Comparison of ENCODE assay signal across 1 cellular context in the genomic region with DNA sequence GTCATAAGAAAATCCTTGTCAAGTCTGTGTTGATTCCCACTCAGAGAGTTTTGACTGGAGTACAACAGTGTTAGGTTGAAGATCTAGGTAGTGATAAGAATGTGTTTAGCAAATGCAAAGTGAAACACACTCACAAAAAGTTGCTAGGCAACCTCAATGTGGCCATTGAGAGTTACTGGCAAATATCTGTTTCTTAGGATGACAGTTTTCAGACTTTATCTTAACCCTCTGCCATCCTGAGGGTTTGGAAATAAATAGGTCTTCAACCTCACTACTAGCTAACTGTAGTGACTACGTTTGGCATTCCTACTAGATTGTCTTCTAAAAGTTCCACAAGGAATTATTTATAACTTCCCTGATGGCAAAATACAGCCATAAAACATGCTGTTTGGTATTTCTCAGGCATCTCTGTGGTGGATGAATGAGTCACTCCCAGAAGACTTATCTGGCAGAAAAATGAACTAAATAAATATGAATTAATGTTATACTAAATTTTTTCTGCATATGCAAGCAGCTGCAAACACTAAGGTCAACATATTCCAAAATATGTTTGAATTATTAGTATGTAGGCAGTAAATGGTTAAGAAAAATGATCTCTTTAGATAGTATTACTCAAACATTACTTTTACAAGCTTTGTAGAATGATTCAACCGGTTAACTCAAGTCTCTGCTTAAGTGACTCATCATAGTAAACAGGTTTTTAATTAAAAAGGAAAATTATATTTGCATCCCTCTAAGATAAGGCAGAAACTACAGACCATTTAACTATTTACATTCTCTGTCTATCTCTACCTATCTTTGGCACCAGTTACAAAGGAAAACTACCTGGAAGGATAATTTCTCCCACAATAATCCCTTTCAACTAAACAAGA.
A peak's percentile ranks its signal among the peaks of the same experiment; 100 is the strongest.
TF ChIP-seq lines count a peak whose summit lies in the region.

No MANE protein-coding gene starts in this region.

TF ChIP-seq in HEK293, 187 proteins besides CTCF, POLR2A, EP300 and RAD21 (continued from another document and continues in another):
- TF ChIP-seq, protein P1, sequence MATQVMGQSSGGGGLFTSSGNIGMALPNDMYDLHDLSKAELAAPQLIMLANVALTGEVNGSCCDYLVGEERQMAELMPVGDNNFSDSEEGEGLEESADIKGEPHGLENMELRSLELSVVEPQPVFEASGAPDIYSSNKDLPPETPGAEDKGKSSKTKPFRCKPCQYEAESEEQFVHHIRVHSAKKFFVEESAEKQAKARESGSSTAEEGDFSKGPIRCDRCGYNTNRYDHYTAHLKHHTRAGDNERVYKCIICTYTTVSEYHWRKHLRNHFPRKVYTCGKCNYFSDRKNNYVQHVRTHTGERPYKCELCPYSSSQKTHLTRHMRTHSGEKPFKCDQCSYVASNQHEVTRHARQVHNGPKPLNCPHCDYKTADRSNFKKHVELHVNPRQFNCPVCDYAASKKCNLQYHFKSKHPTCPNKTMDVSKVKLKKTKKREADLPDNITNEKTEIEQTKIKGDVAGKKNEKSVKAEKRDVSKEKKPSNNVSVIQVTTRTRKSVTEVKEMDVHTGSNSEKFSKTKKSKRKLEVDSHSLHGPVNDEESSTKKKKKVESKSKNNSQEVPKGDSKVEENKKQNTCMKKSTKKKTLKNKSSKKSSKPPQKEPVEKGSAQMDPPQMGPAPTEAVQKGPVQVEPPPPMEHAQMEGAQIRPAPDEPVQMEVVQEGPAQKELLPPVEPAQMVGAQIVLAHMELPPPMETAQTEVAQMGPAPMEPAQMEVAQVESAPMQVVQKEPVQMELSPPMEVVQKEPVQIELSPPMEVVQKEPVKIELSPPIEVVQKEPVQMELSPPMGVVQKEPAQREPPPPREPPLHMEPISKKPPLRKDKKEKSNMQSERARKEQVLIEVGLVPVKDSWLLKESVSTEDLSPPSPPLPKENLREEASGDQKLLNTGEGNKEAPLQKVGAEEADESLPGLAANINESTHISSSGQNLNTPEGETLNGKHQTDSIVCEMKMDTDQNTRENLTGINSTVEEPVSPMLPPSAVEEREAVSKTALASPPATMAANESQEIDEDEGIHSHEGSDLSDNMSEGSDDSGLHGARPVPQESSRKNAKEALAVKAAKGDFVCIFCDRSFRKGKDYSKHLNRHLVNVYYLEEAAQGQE (tag by site-specific recombination; IDR thresholded peaks at IDR 0.05): no peak
- TF ChIP-seq ZNF174 (tag by site-specific recombination; IDR thresholded peaks at IDR 0.05) (no peak), WT1 (tag by site-specific recombination; IDR thresholded peaks at IDR 0.05) (no peak), ZNF133 (tag by site-specific recombination; IDR thresholded peaks at IDR 0.05) (no peak), HOXA7 (CRISPR knock-in tag; IDR thresholded peaks at IDR 0.05; ENCODE audit: borderline replicate concordance) (no peak), ZNF175 (tag by site-specific recombination; IDR thresholded peaks at IDR 0.05) (no peak), ZNF19 (tag by site-specific recombination; IDR thresholded peaks at IDR 0.05; ENCODE audit: low read depth) (no peak), ZNF121 (tag by site-specific recombination; IDR thresholded peaks at IDR 0.05) (no peak), ZNF776 (tag by site-specific recombination; IDR thresholded peaks at IDR 0.05; ENCODE audit: borderline replicate concordance) (no peak), ZNF600 (tag by site-specific recombination; IDR thresholded peaks at IDR 0.05) (no peak), ZNF2 (tag by site-specific recombination; IDR thresholded peaks at IDR 0.05) (no peak), ZNF791 (tag by site-specific recombination; IDR thresholded peaks at IDR 0.05) (no peak), ZNF311 (tag by site-specific recombination; IDR thresholded peaks at IDR 0.05; ENCODE audit: borderline replicate concordance) (no peak), ZNF169 (tag by site-specific recombination; IDR thresholded peaks at IDR 0.05) (no peak), ZNF521 (tag by site-specific recombination; IDR thresholded peaks at IDR 0.05) (no peak), SP2 (tag by site-specific recombination; IDR thresholded peaks at IDR 0.05) (no peak), GLIS2 (tag by site-specific recombination; IDR thresholded peaks at IDR 0.05) (no peak), GLI2 (tag by site-specific recombination; IDR thresholded peaks at IDR 0.05; ENCODE audit: borderline replicate concordance, low read depth) (0 out of 2 replicates have a peak, but pooled peaks have one; percentile 30), ZNF510 (tag by site-specific recombination; IDR thresholded peaks at IDR 0.05; ENCODE audit: insufficient replicate concordance) (no peak), OSR2 (tag by site-specific recombination; IDR thresholded peaks at IDR 0.05) (peak; percentile 21; the same call in 1 of the 2 replicates)
- TF ChIP-seq, protein P2, sequence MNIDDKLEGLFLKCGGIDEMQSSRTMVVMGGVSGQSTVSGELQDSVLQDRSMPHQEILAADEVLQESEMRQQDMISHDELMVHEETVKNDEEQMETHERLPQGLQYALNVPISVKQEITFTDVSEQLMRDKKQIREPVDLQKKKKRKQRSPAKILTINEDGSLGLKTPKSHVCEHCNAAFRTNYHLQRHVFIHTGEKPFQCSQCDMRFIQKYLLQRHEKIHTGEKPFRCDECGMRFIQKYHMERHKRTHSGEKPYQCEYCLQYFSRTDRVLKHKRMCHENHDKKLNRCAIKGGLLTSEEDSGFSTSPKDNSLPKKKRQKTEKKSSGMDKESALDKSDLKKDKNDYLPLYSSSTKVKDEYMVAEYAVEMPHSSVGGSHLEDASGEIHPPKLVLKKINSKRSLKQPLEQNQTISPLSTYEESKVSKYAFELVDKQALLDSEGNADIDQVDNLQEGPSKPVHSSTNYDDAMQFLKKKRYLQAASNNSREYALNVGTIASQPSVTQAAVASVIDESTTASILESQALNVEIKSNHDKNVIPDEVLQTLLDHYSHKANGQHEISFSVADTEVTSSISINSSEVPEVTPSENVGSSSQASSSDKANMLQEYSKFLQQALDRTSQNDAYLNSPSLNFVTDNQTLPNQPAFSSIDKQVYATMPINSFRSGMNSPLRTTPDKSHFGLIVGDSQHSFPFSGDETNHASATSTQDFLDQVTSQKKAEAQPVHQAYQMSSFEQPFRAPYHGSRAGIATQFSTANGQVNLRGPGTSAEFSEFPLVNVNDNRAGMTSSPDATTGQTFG (tag by site-specific recombination; IDR thresholded peaks at IDR 0.05; ENCODE audit: borderline replicate concordance): no peak
- TF ChIP-seq, protein P3, sequence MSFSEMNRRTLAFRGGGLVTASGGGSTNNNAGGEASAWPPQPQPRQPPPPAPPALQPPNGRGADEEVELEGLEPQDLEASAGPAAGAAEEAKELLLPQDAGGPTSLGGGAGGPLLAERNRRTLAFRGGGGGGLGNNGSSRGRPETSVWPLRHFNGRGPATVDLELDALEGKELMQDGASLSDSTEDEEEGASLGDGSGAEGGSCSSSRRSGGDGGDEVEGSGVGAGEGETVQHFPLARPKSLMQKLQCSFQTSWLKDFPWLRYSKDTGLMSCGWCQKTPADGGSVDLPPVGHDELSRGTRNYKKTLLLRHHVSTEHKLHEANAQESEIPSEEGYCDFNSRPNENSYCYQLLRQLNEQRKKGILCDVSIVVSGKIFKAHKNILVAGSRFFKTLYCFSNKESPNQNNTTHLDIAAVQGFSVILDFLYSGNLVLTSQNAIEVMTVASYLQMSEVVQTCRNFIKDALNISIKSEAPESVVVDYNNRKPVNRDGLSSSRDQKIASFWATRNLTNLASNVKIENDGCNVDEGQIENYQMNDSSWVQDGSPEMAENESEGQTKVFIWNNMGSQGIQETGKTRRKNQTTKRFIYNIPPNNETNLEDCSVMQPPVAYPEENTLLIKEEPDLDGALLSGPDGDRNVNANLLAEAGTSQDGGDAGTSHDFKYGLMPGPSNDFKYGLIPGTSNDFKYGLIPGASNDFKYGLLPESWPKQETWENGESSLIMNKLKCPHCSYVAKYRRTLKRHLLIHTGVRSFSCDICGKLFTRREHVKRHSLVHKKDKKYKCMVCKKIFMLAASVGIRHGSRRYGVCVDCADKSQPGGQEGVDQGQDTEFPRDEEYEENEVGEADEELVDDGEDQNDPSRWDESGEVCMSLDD (tag by site-specific recombination; IDR thresholded peaks at IDR 0.05): no peak
- TF ChIP-seq, protein P4, sequence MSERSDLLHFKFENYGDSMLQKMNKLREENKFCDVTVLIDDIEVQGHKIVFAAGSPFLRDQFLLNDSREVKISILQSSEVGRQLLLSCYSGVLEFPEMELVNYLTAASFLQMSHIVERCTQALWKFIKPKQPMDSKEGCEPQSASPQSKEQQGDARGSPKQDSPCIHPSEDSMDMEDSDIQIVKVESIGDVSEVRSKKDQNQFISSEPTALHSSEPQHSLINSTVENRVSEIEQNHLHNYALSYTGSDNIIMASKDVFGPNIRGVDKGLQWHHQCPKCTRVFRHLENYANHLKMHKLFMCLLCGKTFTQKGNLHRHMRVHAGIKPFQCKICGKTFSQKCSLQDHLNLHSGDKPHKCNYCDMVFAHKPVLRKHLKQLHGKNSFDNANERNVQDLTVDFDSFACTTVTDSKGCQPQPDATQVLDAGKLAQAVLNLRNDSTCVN (tag by site-specific recombination; optimal IDR thresholded peaks at IDR 0.05): no peak
- TF ChIP-seq, protein P5, sequence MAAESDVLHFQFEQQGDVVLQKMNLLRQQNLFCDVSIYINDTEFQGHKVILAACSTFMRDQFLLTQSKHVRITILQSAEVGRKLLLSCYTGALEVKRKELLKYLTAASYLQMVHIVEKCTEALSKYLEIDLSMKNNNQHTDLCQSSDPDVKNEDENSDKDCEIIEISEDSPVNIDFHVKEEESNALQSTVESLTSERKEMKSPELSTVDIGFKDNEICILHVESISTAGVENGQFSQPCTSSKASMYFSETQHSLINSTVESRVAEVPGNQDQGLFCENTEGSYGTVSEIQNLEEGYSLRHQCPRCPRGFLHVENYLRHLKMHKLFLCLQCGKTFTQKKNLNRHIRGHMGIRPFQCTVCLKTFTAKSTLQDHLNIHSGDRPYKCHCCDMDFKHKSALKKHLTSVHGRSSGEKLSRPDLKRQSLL (tag by site-specific recombination; IDR thresholded peaks at IDR 0.05): no peak
- TF ChIP-seq, protein P6, sequence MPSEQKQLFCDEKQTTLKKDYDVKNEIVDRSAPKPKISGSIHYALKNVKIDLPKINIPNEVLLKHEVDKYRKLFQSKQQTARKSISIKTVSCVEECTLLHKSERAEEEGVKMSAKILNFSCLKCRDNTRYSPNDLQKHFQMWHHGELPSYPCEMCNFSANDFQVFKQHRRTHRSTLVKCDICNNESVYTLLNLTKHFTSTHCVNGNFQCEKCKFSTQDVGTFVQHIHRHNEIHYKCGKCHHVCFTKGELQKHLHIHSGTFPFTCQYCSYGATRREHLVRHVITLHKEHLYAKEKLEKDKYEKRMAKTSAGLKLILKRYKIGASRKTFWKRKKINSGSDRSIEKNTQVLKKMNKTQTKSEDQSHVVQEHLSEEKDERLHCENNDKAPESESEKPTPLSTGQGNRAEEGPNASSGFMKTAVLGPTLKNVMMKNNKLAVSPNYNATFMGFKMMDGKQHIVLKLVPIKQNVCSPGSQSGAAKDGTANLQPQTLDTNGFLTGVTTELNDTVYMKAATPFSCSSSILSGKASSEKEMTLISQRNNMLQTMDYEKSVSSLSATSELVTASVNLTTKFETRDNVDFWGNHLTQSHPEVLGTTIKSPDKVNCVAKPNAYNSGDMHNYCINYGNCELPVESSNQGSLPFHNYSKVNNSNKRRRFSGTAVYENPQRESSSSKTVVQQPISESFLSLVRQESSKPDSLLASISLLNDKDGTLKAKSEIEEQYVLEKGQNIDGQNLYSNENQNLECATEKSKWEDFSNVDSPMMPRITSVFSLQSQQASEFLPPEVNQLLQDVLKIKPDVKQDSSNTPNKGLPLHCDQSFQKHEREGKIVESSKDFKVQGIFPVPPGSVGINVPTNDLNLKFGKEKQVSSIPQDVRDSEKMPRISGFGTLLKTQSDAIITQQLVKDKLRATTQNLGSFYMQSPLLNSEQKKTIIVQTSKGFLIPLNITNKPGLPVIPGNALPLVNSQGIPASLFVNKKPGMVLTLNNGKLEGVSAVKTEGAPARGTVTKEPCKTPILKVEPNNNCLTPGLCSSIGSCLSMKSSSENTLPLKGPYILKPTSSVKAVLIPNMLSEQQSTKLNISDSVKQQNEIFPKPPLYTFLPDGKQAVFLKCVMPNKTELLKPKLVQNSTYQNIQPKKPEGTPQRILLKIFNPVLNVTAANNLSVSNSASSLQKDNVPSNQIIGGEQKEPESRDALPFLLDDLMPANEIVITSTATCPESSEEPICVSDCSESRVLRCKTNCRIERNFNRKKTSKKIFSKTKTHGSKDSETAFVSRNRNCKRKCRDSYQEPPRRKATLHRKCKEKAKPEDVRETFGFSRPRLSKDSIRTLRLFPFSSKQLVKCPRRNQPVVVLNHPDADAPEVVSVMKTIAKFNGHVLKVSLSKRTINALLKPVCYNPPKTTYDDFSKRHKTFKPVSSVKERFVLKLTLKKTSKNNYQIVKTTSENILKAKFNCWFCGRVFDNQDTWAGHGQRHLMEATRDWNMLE (tag by site-specific recombination; conservative IDR thresholded peaks at IDR 0.05; ENCODE audit: low read depth): no peak
- TF ChIP-seq, protein P7, sequence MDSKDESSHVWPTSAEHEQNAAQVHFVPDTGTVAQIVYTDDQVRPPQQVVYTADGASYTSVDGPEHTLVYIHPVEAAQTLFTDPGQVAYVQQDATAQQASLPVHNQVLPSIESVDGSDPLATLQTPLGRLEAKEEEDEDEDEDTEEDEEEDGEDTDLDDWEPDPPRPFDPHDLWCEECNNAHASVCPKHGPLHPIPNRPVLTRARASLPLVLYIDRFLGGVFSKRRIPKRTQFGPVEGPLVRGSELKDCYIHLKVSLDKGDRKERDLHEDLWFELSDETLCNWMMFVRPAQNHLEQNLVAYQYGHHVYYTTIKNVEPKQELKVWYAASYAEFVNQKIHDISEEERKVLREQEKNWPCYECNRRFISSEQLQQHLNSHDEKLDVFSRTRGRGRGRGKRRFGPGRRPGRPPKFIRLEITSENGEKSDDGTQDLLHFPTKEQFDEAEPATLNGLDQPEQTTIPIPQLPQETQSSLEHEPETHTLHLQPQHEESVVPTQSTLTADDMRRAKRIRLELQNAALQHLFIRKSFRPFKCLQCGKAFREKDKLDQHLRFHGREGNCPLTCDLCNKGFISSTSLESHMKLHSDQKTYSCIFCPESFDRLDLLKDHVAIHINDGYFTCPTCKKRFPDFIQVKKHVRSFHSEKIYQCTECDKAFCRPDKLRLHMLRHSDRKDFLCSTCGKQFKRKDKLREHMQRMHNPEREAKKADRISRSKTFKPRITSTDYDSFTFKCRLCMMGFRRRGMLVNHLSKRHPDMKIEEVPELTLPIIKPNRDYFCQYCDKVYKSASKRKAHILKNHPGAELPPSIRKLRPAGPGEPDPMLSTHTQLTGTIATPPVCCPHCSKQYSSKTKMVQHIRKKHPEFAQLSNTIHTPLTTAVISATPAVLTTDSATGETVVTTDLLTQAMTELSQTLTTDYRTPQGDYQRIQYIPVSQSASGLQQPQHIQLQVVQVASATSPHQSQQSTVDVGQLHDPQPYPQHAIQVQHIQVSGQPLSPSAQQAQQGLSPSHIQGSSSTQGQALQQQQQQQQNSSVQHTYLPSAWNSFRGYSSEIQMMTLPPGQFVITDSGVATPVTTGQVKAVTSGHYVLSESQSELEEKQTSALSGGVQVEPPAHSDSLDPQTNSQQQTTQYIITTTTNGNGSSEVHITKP (tag by site-specific recombination; IDR thresholded peaks at IDR 0.05): no peak
- TF ChIP-seq, protein P8, sequence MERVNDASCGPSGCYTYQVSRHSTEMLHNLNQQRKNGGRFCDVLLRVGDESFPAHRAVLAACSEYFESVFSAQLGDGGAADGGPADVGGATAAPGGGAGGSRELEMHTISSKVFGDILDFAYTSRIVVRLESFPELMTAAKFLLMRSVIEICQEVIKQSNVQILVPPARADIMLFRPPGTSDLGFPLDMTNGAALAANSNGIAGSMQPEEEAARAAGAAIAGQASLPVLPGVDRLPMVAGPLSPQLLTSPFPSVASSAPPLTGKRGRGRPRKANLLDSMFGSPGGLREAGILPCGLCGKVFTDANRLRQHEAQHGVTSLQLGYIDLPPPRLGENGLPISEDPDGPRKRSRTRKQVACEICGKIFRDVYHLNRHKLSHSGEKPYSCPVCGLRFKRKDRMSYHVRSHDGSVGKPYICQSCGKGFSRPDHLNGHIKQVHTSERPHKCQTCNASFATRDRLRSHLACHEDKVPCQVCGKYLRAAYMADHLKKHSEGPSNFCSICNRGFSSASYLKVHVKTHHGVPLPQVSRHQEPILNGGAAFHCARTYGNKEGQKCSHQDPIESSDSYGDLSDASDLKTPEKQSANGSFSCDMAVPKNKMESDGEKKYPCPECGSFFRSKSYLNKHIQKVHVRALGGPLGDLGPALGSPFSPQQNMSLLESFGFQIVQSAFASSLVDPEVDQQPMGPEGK (tag by site-specific recombination; IDR thresholded peaks at IDR 0.05): no peak
